Comparison of ENCODE assay signal across 9 cellular contexts in the genomic region with DNA sequence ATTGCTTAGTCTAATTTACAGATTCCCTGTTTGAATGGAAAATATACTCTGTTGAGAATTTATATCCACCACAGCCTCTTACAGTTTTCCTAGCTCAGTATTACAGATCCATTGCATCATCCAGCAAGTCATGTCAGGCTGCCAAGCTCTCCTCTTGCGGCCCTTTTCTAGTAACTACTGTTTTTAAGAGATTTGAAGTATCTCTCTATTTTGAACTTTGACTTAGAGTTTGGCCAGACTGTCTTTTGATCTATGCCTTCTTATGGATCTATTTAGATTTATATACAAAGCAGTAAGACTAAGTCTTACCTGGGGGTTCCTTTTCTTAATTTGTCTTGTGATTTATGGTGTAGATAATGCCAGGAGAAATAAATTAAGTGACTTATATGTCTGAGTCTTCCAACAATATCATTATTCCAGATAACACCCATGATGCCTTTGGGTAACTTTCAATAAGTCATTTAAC. TPM values are rescaled to one million over a fixed set of nuclear protein-coding genes. Genes with fewer than 3 reads are reported as not detected.
DNase-seq lines count a peak whose midpoint lies in the region; ATAC-seq, FAIRE-seq and TF ChIP-seq lines count a peak whose summit lies in the region.
"Had no signal": no experiment of that assay in that cellular context is flagged by ENCODE, and none has a peak within 500 bp of the region (broad histone marks: within the 10 kb centered on the region; RNA-seq: fewer than 3 reads in every experiment).

No MANE protein-coding gene starts in this region.

- BruUV-seq in HCT116 (replicated peaks; lab: Mats Ljungman, UMichigan) = no TSS peak

- no peak overlapping the region for H3K4me3 ChIP-seq in HCT116 (replicated peaks in 1 of 2; ENCODE audit: low read depth in 1 of 2, low read length in 2 of 2)
- no peak overlapping the region for H3K4me3 ChIP-seq in keratinocyte (ENCODE audit: control insufficient read depth in 2 of 3, extremely low read depth in 1 of 3, insufficient read depth in 2 of 3, low read depth in 1 of 3, low read length in 3 of 3)

- no peaks in the 10 kb centered on the region for H3K27me3 ChIP-seq in HCT116 (ENCODE audit: insufficient read depth, low read length)
- H3K27me3 ChIP-seq in keratinocyte (ENCODE audit: control insufficient read depth, extremely low read depth, insufficient read depth, low read length) = no peaks in the 10 kb centered on the region

- peaks cover 6 to 10% of the 10 kb centered on the region in 2 experiments; a peak in 2 of 4 replicates for H3K36me3 ChIP-seq in HCT116 (ENCODE audit: control insufficient read depth in 1 of 2, insufficient read depth in 2 of 2, low read length in 2 of 2)
- H3K36me3 ChIP-seq in keratinocyte (ENCODE audit: control insufficient read depth in 2 of 2, extremely low read depth in 1 of 2, insufficient read depth in 2 of 2, low read length in 2 of 2) = peaks cover 5 to 25% of the 10 kb centered on the region in 2 experiments

- H3K9ac ChIP-seq in HCT116 (ENCODE audit: low read length) (no peak overlapping the region), keratinocyte (ENCODE audit: control insufficient read depth, extremely low read depth, insufficient read depth, low read length) (peak overlapping the region; percentile 37)

- no peak for TF ChIP-seq CTCF in HCT116 (IDR thresholded peaks at IDR 0.05 in 2 of 3, conservative IDR thresholded peaks at IDR 0.05 in 1 of 3; ENCODE audit: borderline replicate concordance in 1 of 3, insufficient read depth in 1 of 3, low read depth in 2 of 3, low read length in 2 of 3)
- TF ChIP-seq CTCF in keratinocyte (optimal IDR thresholded peaks at IDR 0.05 in 1 of 3, IDR thresholded peaks at IDR 0.05 in 1 of 3, conservative IDR thresholded peaks at IDR 0.05 in 1 of 3; ENCODE audit: extremely low read depth in 1 of 3, insufficient read depth in 2 of 3, low read length in 3 of 3) = no peak

- no peaks in the 10 kb centered on the region for H3K9me2 ChIP-seq in HCT116 (ENCODE audit: insufficient read depth)

- no peaks in the 10 kb centered on the region for H3K9me3 ChIP-seq in HCT116 (ENCODE audit: control insufficient read depth in 1 of 2, insufficient read depth in 1 of 2, low read depth in 1 of 2, low read length in 2 of 2)
- no peaks in the 10 kb centered on the region for H3K9me3 ChIP-seq in keratinocyte (ENCODE audit: control insufficient read depth, low read depth, low read length)

- peak overlapping the region; percentile 29 for H3K27ac Mint-ChIP-seq in activated CD4-positive, alpha-beta memory T cell treated with anti-CD3 and anti-CD28 coated beads, Interleukin-2, amount 10 ng/mL, durations not matched to agents 7 days and 5 days

- TF ChIP-seq POLR2A in HCT116 (IDR thresholded peaks at IDR 0.05; ENCODE audit: borderline replicate concordance, extremely low read depth, insufficient read depth, insufficient read length) = no peak

- H3K4me1 ChIP-seq in HCT116 (ENCODE audit: control insufficient read depth in 1 of 2, insufficient read depth in 2 of 2, low read length in 2 of 2) (peaks cover 7% of the 10 kb centered on the region in 2 experiments), keratinocyte (ENCODE audit: control insufficient read depth, extremely low read depth, insufficient read depth, low read length) (peaks cover 5% of the 10 kb centered on the region)

- FAIRE-seq in keratinocyte (lab: Jason Lieb, UNC) = no peak

- no peaks in the 10 kb centered on the region for H3K79me2 ChIP-seq in HCT116 (ENCODE audit: insufficient read depth, low read length)
- H3K79me2 ChIP-seq in keratinocyte (ENCODE audit: control insufficient read depth, insufficient read depth, low read length) = no peaks in the 10 kb centered on the region

- POLR2A ChIA-PET in HCT116 (lab: Charles Lee) = no interaction called here
- POLR2A ChIA-PET in activated CD4-positive, alpha-beta memory T cell treated with anti-CD3 and anti-CD28 coated beads, Interleukin-2, amount 10 ng/mL, durations not matched to agents 7 days and 5 days (lab: Charles Lee) = no interaction called here

- H2AFZ ChIP-seq in HCT116 (ENCODE audit: low read depth, low read length, poor library complexity, severe bottlenecking) (no peak overlapping the region), keratinocyte (ENCODE audit: control insufficient read depth, low read length) (no peak overlapping the region)

- dilution Hi-C loops in keratinocyte (cut with MboI; ENCODE audit: extremely low pct_ligation_motif_present, low sequenced_read_pairs) = no loop called here

- H3K4me3 Mint-ChIP-seq in activated CD4-positive, alpha-beta memory T cell treated with anti-CD3 and anti-CD28 coated beads, Interleukin-2, amount 10 ng/mL, durations not matched to agents 7 days and 5 days = no peak overlapping the region

- H4K20me1 ChIP-seq in HCT116 (ENCODE audit: insufficient read depth) (no peaks in the 10 kb centered on the region), keratinocyte (ENCODE audit: control insufficient read depth, extremely low read depth, insufficient read depth, low read length) (no peaks in the 10 kb centered on the region)

- no peaks in the 10 kb centered on the region for H3K9me3 Mint-ChIP-seq in activated CD4-positive, alpha-beta memory T cell treated with anti-CD3 and anti-CD28 coated beads, Interleukin-2, amount 10 ng/mL, durations not matched to agents 7 days and 5 days

- CTCF ChIA-PET in HCT116 (lab: Charles Lee) = no interaction called here
- CTCF ChIA-PET in activated CD4-positive, alpha-beta memory T cell treated with anti-CD3 and anti-CD28 coated beads, Interleukin-2, amount 10 ng/mL, durations not matched to agents 7 days and 5 days (lab: Charles Lee) = interaction anchor here (0.5 to 2.2 kb wide), 3 partner anchors 11 to 330 kb away, joined by 3 to 7 read pairs (median 4); no protein-coding TSS in a partner anchor

- no peaks in the 10 kb centered on the region for H3K27me3 Mint-ChIP-seq in activated CD4-positive, alpha-beta memory T cell treated with anti-CD3 and anti-CD28 coated beads, Interleukin-2, amount 10 ng/mL, durations not matched to agents 7 days and 5 days

- no peak for TF ChIP-seq RAD21 in HCT116 (IDR thresholded peaks at IDR 0.05; ENCODE audit: low read depth)

- no peak for ATAC-seq in HCT116

- DNase-seq in ACHN (peak; percentile 44), HCT116 (ENCODE audit: low read depth, low spot score) (peak; percentile 26), keratinocyte (ENCODE audit: low read depth, low spot score) (no peak), NOMO-1 treated with DMSO at 0.1 percent for 48 hours (lab: John Stamatoyannopoulos, UW; ENCODE audit: unreplicated experiment) (no peak), HuH-7.5 (ENCODE audit: low spot score) (no peak), inferior parietal cortex (ENCODE audit: extremely low spot score) (no peak)
- no peak for DNase-seq in activated CD4-positive, alpha-beta memory T cell treated with anti-CD3 and anti-CD28 coated beads, Interleukin-2, amount 10 ng/mL, durations not matched to agents 7 days and 5 days
- no peak for DNase-seq in activated CD4-positive, alpha-beta T cell treated with anti-CD3 and anti-CD28 coated beads for 1 hour
- DNase-seq: activated gamma-delta T cell treated with Interleukin-2 at 50 U/mL for 16 hours had no signal

- intact Hi-C loops in HCT116 (cut with micrococcal nuclease) = no loop called here

- H3K4me1 Mint-ChIP-seq in activated CD4-positive, alpha-beta memory T cell treated with anti-CD3 and anti-CD28 coated beads, Interleukin-2, amount 10 ng/mL, durations not matched to agents 7 days and 5 days = peaks cover 2% of the 10 kb centered on the region

- H3K36me3 Mint-ChIP-seq in activated CD4-positive, alpha-beta memory T cell treated with anti-CD3 and anti-CD28 coated beads, Interleukin-2, amount 10 ng/mL, durations not matched to agents 7 days and 5 days (ENCODE audit: low read depth) = peaks cover 50% of the 10 kb centered on the region

- in situ Hi-C loops in ACHN (cut with HindIII; ENCODE audit: low pct_ligation_motif_present, low pct_unique_long_range_greater_than_20kb, low sequenced_read_pairs) = no loop called here

- no peak overlapping the region for H3K27ac ChIP-seq in HCT116 (ENCODE audit: low read depth, low read length)
- H3K27ac ChIP-seq in keratinocyte (ENCODE audit: control insufficient read depth, insufficient read depth, low read length) = peak overlapping the region; percentile 76

- H3K9me1 ChIP-seq in keratinocyte (ENCODE audit: control insufficient read depth, extremely low read depth, insufficient read depth, low read length) = no peaks in the 10 kb centered on the region

- RAD21 ChIA-PET in HCT116 (lab: Charles Lee; ENCODE audit: low non-redundant PET in 1 of 2, low total read pairs in 2 of 2, uncharacterized antibody in 2 of 2, unreplicated experiment in 2 of 2) = no interaction called here

- H3K4me2 ChIP-seq in HCT116 (ENCODE audit: low read length) (no peak overlapping the region), keratinocyte (ENCODE audit: control insufficient read depth, extremely low read depth, insufficient read depth, low read depth, low read length) (peak overlapping the region; percentile 41)

TF ChIP-seq in HCT116, 20 proteins besides CTCF, POLR2A, EP300 and RAD21 (continues in another document):
- no peak for TF ChIP-seq YY1 (IDR thresholded peaks at IDR 0.05; ENCODE audit: extremely low read depth, insufficient replicate concordance, low read depth, low read length)

RNA-seq across cellular contexts. Expression of a gene that starts 53.1 kb away (rescaled TPM):
- 0.54 TPM for total RNA-seq in HCT116 (2021; ENCODE audit: unreplicated experiment)
- polyA plus RNA-seq in HCT116 (2012) = 0.23 and 0.50 TPM in 2 replicates
- under 1 TPM in 1 of 2 experiments, not detected in 1; 0.23 TPM for total RNA-seq in activated CD4-positive, alpha-beta memory T cell treated with anti-CD3 and anti-CD28 coated beads, Interleukin-2, amount 10 ng/mL, durations not matched to agents 7 days and 5 days
- polyA plus RNA-seq in keratinocyte = 0.18 to 0.68 TPM (median 0.33 TPM) in 3 replicates
- not detected for polyA plus RNA-seq in keratinocyte (2011; ENCODE audit: low read depth)
- 0.21 and 0.26 TPM in 2 replicates for polyA plus RNA-seq in keratinocyte (2011; cell fraction: cytosol; rRNA removed)
- 0.69 and 1.6 TPM in 2 replicates for polyA plus RNA-seq in keratinocyte (2011; cell fraction: nucleus; rRNA removed)
- polyA plus RNA-seq in keratinocyte (2012; ENCODE audit: low replicate concordance) = 0.28 and 0.56 TPM in 2 replicates
- polyA minus RNA-seq in keratinocyte = 0.79 to 1.1 TPM (median 1.1 TPM) in 3 replicates
- 0.96 TPM for polyA minus RNA-seq in keratinocyte (2011; cell fraction: cytosol; rRNA and poly(A)+ RNA removed)
- polyA minus RNA-seq in keratinocyte (2011; cell fraction: nucleus; rRNA and poly(A)+ RNA removed) = 0.42 and 0.85 TPM in 2 replicates

RNA-seq across cellular contexts. Expression of a gene that starts 56.3 kb away (rescaled TPM):
- total RNA-seq in HCT116 (2021; ENCODE audit: unreplicated experiment) = 46.8 TPM
- 22.9 and 25.4 TPM in 2 replicates for polyA plus RNA-seq in HCT116 (2012)
- total RNA-seq in activated CD4-positive, alpha-beta memory T cell treated with anti-CD3 and anti-CD28 coated beads, Interleukin-2, amount 10 ng/mL, durations not matched to agents 7 days and 5 days = 10 to 100 TPM; 50.4 to 52.1 TPM
- polyA plus RNA-seq in keratinocyte = 34.6 to 50.6 TPM (median 49.4 TPM) in 3 replicates
- 26.1 TPM for polyA plus RNA-seq in keratinocyte (2011; ENCODE audit: low read depth)
- polyA plus RNA-seq in keratinocyte (2011; cell fraction: cytosol; rRNA removed) = 24.7 and 41.0 TPM in 2 replicates
- 51.8 and 58.2 TPM in 2 replicates for polyA plus RNA-seq in keratinocyte (2011; cell fraction: nucleus; rRNA removed)
- polyA plus RNA-seq in keratinocyte (2012; ENCODE audit: low replicate concordance) = 23.8 and 30.7 TPM in 2 replicates
- 24.5 to 95.9 TPM (median 69.9 TPM) in 3 replicates for polyA minus RNA-seq in keratinocyte
- 75.6 TPM for polyA minus RNA-seq in keratinocyte (2011; cell fraction: cytosol; rRNA and poly(A)+ RNA removed)
- 55.9 and 89.4 TPM in 2 replicates for polyA minus RNA-seq in keratinocyte (2011; cell fraction: nucleus; rRNA and poly(A)+ RNA removed)

Comparison
In these comparisons a context has a peak if more than half of its experiments do, and no peak if none do; other contexts are left out.
1. DNase-seq: peak in ACHN (single experiment) and HCT116 (single experiment); none in activated CD4-positive, alpha-beta memory T cell treated with anti-CD3 and anti-CD28 coated beads, Interleukin-2, amount 10 ng/mL, durations not matched to agents 7 days and 5 days (single experiment), keratinocyte (single experiment), NOMO-1 treated with DMSO at 0.1 percent for 48 hours (single experiment), HuH-7.5 (single experiment), activated CD4-positive, alpha-beta T cell treated with anti-CD3 and anti-CD28 coated beads for 1 hour (single experiment) and inferior parietal cortex (single experiment).